19 cellular contexts compared by ENCODE assay signal in genomic region chr2:71313-72035, GRCh38. TPM values are rescaled to one million over a fixed set of nuclear protein-coding genes. Genes with fewer than 3 reads are reported as not detected.
DNase-seq lines count a peak whose midpoint lies in the region; ATAC-seq and TF ChIP-seq lines count a peak whose summit lies in the region.
"Had no signal": no experiment of that assay in that cellular context is flagged by ENCODE, and none has a peak within 500 bp of the region (broad histone marks: within the 10 kb centered on the region; RNA-seq: fewer than 3 reads in every experiment).

No MANE protein-coding gene starts in this region.

- no peaks in the 10 kb centered on the region for H3K36me3 Mint-ChIP-seq in effector memory CD8-positive, alpha-beta T cell (ENCODE audit: insufficient read depth)
- H3K36me3 Mint-ChIP-seq: CD14-positive monocyte, IgD-negative memory B cell had no signal

- H3K9me3 ChIP-seq in HCT116 (ENCODE audit: control insufficient read depth in 1 of 2, insufficient read depth in 1 of 2, low read depth in 1 of 2, low read length in 2 of 2) (no peaks in the 10 kb centered on the region), RWPE2 (ENCODE audit: severe bottlenecking) (no peaks in the 10 kb centered on the region)

- no peaks in the 10 kb centered on the region for H4K20me1 ChIP-seq in HCT116 (ENCODE audit: insufficient read depth)

- RAD21 ChIA-PET in HCT116 (lab: Charles Lee; ENCODE audit: low non-redundant PET in 1 of 2, low total read pairs in 2 of 2, uncharacterized antibody in 2 of 2, unreplicated experiment in 2 of 2) = no interaction called here

- TF ChIP-seq CTCF in HCT116 (IDR thresholded peaks at IDR 0.05 in 2 of 3, conservative IDR thresholded peaks at IDR 0.05 in 1 of 3; ENCODE audit: borderline replicate concordance in 1 of 3, insufficient read depth in 1 of 3, low read depth in 2 of 3, low read length in 2 of 3) = no peak
- no peak for TF ChIP-seq CTCF in RWPE2 (IDR thresholded peaks at IDR 0.05; ENCODE audit: poor library complexity, severe bottlenecking)

- DNase-seq in HCT116 (ENCODE audit: low read depth, low spot score) (peak; percentile 36), RWPE2 (ENCODE audit: low spot score) (no peak), epithelial cell of prostate (ENCODE audit: low read depth, low spot score) (peak; percentile 59), putamen (ENCODE audit: low spot score) (peak; percentile 21), activated T-cell treated with anti-CD3 and anti-CD28 coated beads for 4 hours (no peak), T1000 (lab: John Stamatoyannopoulos, UW) (no peak)
- no peak for DNase-seq in effector memory CD8-positive, alpha-beta T cell
- DNase-seq: COR-L47, EL, GOT3, NCI-H1105 treated with DMSO at 0.1 percent for 48 hours, NCI-H1930, NCI-H69 had no signal

- no peaks in the 10 kb centered on the region for H3K9me2 ChIP-seq in HCT116 (ENCODE audit: insufficient read depth)

- H3K27ac ChIP-seq in HCT116 (ENCODE audit: low read depth, low read length) (0 out of 2 replicates have a peak overlapping the region, but pooled peaks have one; percentile 5), RWPE2 (ENCODE audit: poor library complexity, severe bottlenecking) (peak overlapping the region; percentile 72), epithelial cell of prostate (peak overlapping the region; percentile 97)

- no peak; the same call in 1 of the 2 replicates for TF ChIP-seq RAD21 in HCT116 (IDR thresholded peaks at IDR 0.05; ENCODE audit: low read depth)

- no peak for TF ChIP-seq POLR2A in HCT116 (IDR thresholded peaks at IDR 0.05; ENCODE audit: borderline replicate concordance, extremely low read depth, insufficient read depth, insufficient read length)

- H3K36me3 ChIP-seq in HCT116 (ENCODE audit: control insufficient read depth in 1 of 2, insufficient read depth in 2 of 2, low read length in 2 of 2) = no peaks in the 10 kb centered on the region
- no peaks in the 10 kb centered on the region for H3K36me3 ChIP-seq in RWPE2 (ENCODE audit: low read depth)

- POLR2A ChIA-PET in HCT116 (lab: Charles Lee) = interaction anchor here (1.0 kb wide), 1 partner anchor 25 kb away, joined by 4 read pairs; no protein-coding TSS in a partner anchor

- H3K4me1 ChIP-seq in HCT116 (ENCODE audit: control insufficient read depth in 1 of 2, insufficient read depth in 2 of 2, low read length in 2 of 2) = peaks cover 13 to 42% of the 10 kb centered on the region in 2 experiments
- H3K4me1 ChIP-seq in RWPE2 (ENCODE audit: insufficient read depth, poor library complexity, severe bottlenecking) = peaks cover 38% of the 10 kb centered on the region

- no peak overlapping the region for H3K4me3 Mint-ChIP-seq in effector memory CD8-positive, alpha-beta T cell
- H3K4me3 Mint-ChIP-seq: CD14-positive monocyte, IgD-negative memory B cell had no signal

- peak overlapping the region; percentile 6 for H2AFZ ChIP-seq in HCT116 (ENCODE audit: low read depth, low read length, poor library complexity, severe bottlenecking)

- H3K9ac ChIP-seq in HCT116 (ENCODE audit: low read length) = no peak overlapping the region

- peak; percentile 70 for ATAC-seq in HCT116
- peak; percentile 90 for ATAC-seq in RWPE2 (ENCODE audit: low read depth)
- ATAC-seq in GM18858 (IDR thresholded peaks at IDR 0.05; ENCODE audit: unreplicated experiment) = no peak
- no peak for ATAC-seq in effector memory CD8-positive, alpha-beta T cell (replicated peaks)

- CTCF ChIA-PET in HCT116 (lab: Charles Lee) = interaction anchor here (2.0 kb wide), 1 partner anchor 71 kb away, joined by 9 read pairs; no protein-coding TSS in a partner anchor

- no peak overlapping the region for H3K27ac Mint-ChIP-seq in effector memory CD8-positive, alpha-beta T cell
- H3K27ac Mint-ChIP-seq: CD14-positive monocyte, IgD-negative memory B cell had no signal

- no peaks in the 10 kb centered on the region for H3K9me3 Mint-ChIP-seq in effector memory CD8-positive, alpha-beta T cell

- no peaks in the 10 kb centered on the region for H3K79me2 ChIP-seq in HCT116 (ENCODE audit: insufficient read depth, low read length)

- peak overlapping the region; percentile 37 for H3K4me2 ChIP-seq in HCT116 (ENCODE audit: low read length)

- no TSS peak for BruUV-seq in HCT116 (replicated peaks; lab: Mats Ljungman, UMichigan)

- no peak overlapping the region for H3K4me3 ChIP-seq in HCT116 (replicated peaks in 1 of 2; ENCODE audit: low read depth in 1 of 2, low read length in 2 of 2)
- H3K4me3 ChIP-seq in RWPE2 (ENCODE audit: severe bottlenecking) = no peak overlapping the region

- no peaks in the 10 kb centered on the region for H3K4me1 Mint-ChIP-seq in effector memory CD8-positive, alpha-beta T cell (ENCODE audit: low read depth in 2 of 2)
- H3K4me1 Mint-ChIP-seq: CD14-positive monocyte, IgD-negative memory B cell had no signal

- intact Hi-C loops in HCT116 (cut with micrococcal nuclease) = no loop called here

- H3K27me3 Mint-ChIP-seq in effector memory CD8-positive, alpha-beta T cell = peaks cover 34 to 40% of the 10 kb centered on the region in 2 donors

- H3K27me3 ChIP-seq in HCT116 (ENCODE audit: insufficient read depth, low read length) (no peaks in the 10 kb centered on the region), RWPE2 (ENCODE audit: insufficient read depth, poor library complexity, severe bottlenecking) (no peaks in the 10 kb centered on the region)

TF ChIP-seq in HCT116, 20 proteins besides CTCF, POLR2A, EP300 and RAD21 (continues in another document):
- TF ChIP-seq, protein P1, sequence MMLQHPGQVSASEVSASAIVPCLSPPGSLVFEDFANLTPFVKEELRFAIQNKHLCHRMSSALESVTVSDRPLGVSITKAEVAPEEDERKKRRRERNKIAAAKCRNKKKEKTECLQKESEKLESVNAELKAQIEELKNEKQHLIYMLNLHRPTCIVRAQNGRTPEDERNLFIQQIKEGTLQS (IDR thresholded peaks at IDR 0.05) = no peak
- TF ChIP-seq, protein P2, sequence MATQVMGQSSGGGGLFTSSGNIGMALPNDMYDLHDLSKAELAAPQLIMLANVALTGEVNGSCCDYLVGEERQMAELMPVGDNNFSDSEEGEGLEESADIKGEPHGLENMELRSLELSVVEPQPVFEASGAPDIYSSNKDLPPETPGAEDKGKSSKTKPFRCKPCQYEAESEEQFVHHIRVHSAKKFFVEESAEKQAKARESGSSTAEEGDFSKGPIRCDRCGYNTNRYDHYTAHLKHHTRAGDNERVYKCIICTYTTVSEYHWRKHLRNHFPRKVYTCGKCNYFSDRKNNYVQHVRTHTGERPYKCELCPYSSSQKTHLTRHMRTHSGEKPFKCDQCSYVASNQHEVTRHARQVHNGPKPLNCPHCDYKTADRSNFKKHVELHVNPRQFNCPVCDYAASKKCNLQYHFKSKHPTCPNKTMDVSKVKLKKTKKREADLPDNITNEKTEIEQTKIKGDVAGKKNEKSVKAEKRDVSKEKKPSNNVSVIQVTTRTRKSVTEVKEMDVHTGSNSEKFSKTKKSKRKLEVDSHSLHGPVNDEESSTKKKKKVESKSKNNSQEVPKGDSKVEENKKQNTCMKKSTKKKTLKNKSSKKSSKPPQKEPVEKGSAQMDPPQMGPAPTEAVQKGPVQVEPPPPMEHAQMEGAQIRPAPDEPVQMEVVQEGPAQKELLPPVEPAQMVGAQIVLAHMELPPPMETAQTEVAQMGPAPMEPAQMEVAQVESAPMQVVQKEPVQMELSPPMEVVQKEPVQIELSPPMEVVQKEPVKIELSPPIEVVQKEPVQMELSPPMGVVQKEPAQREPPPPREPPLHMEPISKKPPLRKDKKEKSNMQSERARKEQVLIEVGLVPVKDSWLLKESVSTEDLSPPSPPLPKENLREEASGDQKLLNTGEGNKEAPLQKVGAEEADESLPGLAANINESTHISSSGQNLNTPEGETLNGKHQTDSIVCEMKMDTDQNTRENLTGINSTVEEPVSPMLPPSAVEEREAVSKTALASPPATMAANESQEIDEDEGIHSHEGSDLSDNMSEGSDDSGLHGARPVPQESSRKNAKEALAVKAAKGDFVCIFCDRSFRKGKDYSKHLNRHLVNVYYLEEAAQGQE (IDR thresholded peaks at IDR 0.05; ENCODE audit: low read depth) = no peak
- TF ChIP-seq, protein P3, sequence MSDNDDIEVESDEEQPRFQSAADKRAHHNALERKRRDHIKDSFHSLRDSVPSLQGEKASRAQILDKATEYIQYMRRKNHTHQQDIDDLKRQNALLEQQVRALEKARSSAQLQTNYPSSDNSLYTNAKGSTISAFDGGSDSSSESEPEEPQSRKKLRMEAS (IDR thresholded peaks at IDR 0.05) = peak; percentile 54; the same call in 1 of the 2 replicates
- no peak for TF ChIP-seq CEBPB (IDR thresholded peaks at IDR 0.05; ENCODE audit: low read depth)
- TF ChIP-seq EZH2phosphoT487 (IDR thresholded peaks at IDR 0.05; ENCODE audit: borderline replicate concordance) = no peak
- TF ChIP-seq EZH2 (IDR thresholded peaks at IDR 0.05) = no peak
- TF ChIP-seq ZFX (IDR thresholded peaks at IDR 0.05) = no peak
- peak; percentile 94 for TF ChIP-seq FOSL1 (IDR thresholded peaks at IDR 0.05; ENCODE audit: low read depth)
- TF ChIP-seq SRF (IDR thresholded peaks at IDR 0.05; ENCODE audit: low read depth) = peak; percentile 47
- 0 out of 2 replicates have a peak, but pooled peaks have one; percentile 39 for TF ChIP-seq EGR1 (IDR thresholded peaks at IDR 0.05; ENCODE audit: low read depth)
- TF ChIP-seq POLR2AphosphoS5 (IDR thresholded peaks at IDR 0.05; ENCODE audit: low read depth, low read length) = no peak
- TF ChIP-seq, protein P4, sequence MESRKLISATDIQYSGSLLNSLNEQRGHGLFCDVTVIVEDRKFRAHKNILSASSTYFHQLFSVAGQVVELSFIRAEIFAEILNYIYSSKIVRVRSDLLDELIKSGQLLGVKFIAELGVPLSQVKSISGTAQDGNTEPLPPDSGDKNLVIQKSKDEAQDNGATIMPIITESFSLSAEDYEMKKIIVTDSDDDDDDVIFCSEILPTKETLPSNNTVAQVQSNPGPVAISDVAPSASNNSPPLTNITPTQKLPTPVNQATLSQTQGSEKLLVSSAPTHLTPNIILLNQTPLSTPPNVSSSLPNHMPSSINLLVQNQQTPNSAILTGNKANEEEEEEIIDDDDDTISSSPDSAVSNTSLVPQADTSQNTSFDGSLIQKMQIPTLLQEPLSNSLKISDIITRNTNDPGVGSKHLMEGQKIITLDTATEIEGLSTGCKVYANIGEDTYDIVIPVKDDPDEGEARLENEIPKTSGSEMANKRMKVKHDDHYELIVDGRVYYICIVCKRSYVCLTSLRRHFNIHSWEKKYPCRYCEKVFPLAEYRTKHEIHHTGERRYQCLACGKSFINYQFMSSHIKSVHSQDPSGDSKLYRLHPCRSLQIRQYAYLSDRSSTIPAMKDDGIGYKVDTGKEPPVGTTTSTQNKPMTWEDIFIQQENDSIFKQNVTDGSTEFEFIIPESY (IDR thresholded peaks at IDR 0.05; ENCODE audit: extremely low read depth, insufficient replicate concordance, low read length) = no peak
- TF ChIP-seq ZNF274 (IDR thresholded peaks at IDR 0.05; ENCODE audit: low read depth, low read length) = no peak
- TF ChIP-seq ELF1 (IDR thresholded peaks at IDR 0.05; ENCODE audit: borderline replicate concordance, low read depth) = no peak
- no peak for TF ChIP-seq YY1 (IDR thresholded peaks at IDR 0.05; ENCODE audit: extremely low read depth, insufficient replicate concordance, low read depth, low read length)
- TF ChIP-seq SP1 (IDR thresholded peaks at IDR 0.05; ENCODE audit: low read depth) = peak; percentile 56

RNA-seq across cellular contexts. Expression of gene FAM110C, which starts 25.2 kb away (rescaled TPM):
- total RNA-seq in HCT116 (2021; ENCODE audit: unreplicated experiment) = 20.3 TPM
- 14.0 and 16.0 TPM in 2 replicates for polyA plus RNA-seq in HCT116 (2012)
- total RNA-seq: LHCN-M2, OCI-LY7, RPMI7951 had no signal
- polyA plus RNA-seq: CD14-positive monocyte, IgD-negative memory B cell had no signal

Comparison
In these comparisons a context has a peak if more than half of its experiments do, and no peak if none do; other contexts are left out.
1. ATAC-seq: peak in HCT116 (single experiment) and RWPE2 (single experiment); none in GM18858 (single experiment) and effector memory CD8-positive, alpha-beta T cell (single experiment).
2. DNase-seq: peak in HCT116 (single experiment), epithelial cell of prostate (single experiment) and putamen (single experiment); none in RWPE2 (single experiment), activated T-cell treated with anti-CD3 and anti-CD28 coated beads for 4 hours (single experiment), T1000 (single experiment) and effector memory CD8-positive, alpha-beta T cell (0 of 3).
3. H3K27ac ChIP-seq: peak in every context shown above with its lines; median percentile 97 in epithelial cell of prostate; 72 in RWPE2; 5 in HCT116.